Comparison of ENCODE assay signal across 21 cellular contexts in the genomic region with DNA sequence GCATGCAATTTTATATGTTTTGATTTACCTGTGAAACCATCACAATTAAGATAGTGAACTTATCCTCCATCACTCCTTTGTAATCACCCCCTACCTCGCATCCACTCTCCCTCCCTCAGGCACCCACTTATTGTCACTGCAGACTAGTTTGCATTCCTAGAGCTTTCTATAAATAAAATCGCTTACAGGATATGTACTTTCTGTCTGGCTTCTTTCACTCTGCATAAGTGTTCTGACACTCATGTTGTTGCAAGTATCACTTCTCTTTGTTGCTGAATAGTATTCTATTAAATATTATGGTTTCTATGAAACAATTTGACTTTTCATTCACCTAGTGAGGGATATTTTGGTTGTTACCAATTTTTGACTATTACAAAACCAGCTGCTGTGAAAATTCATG.
DNase-seq lines count a peak whose midpoint lies in the region; ATAC-seq and TF ChIP-seq lines count a peak whose summit lies in the region.
"Had no signal": no experiment of that assay in that cellular context is flagged by ENCODE, and none has a peak within 500 bp of the region (broad histone marks: within the 10 kb centered on the region; RNA-seq: fewer than 3 reads in every experiment).

No MANE protein-coding gene starts in this region.

- H3K4me3 ChIP-seq in GM12864 (ENCODE audit: low read depth, low read length): no peak overlapping the region
- no peak overlapping the region for H3K4me3 ChIP-seq in suprapubic skin
- H3K4me3 ChIP-seq in prostate gland: no peak overlapping the region
- H3K4me3 ChIP-seq: GM23248, neural progenitor cell, thyroid gland had no signal

- TF ChIP-seq CTCF in GM12864 (IDR thresholded peaks at IDR 0.05; ENCODE audit: low read depth, low read length, missing control alignments) (no peak), suprapubic skin (IDR thresholded peaks at IDR 0.05) (no peak), prostate gland (IDR thresholded peaks at IDR 0.05) (no peak)

- H3K36me3 ChIP-seq in suprapubic skin (no peaks in the 10 kb centered on the region), prostate gland (no peaks in the 10 kb centered on the region)
- H3K36me3 ChIP-seq: neural progenitor cell, thyroid gland had no signal

- no peaks in the 10 kb centered on the region for H3K27me3 Mint-ChIP-seq in stimulated activated naive B cell treated with anti-CD40 and anti-IgM and Interleukin-4, amounts not matched to agents 10 μg/mL and 1 μg/mL and 100 μg/mL, for 72 hours
- H3K27me3 Mint-ChIP-seq: activated naive CD4-positive, alpha-beta T cell treated with anti-CD3 and anti-CD28 coated beads, Interleukin-2, amount 50 U/mL, for 24 hours; CD8-positive, alpha-beta memory T cell; T-helper 17 cell had no signal

- H3K4me1 ChIP-seq in suprapubic skin (no peaks in the 10 kb centered on the region), prostate gland (replicated peaks) (no peaks in the 10 kb centered on the region)
- H3K4me1 ChIP-seq: neural progenitor cell, thyroid gland had no signal

- H3K27ac ChIP-seq in suprapubic skin (no peak overlapping the region), prostate gland (no peak overlapping the region)
- H3K27ac ChIP-seq: GM23248, neural progenitor cell, thyroid gland had no signal

- peaks cover 22 to 36% of the 10 kb centered on the region in 2 donors for H3K9me3 Mint-ChIP-seq in stimulated activated naive B cell treated with anti-CD40 and anti-IgM and Interleukin-4, amounts not matched to agents 10 μg/mL and 1 μg/mL and 100 μg/mL, for 72 hours

- H3K36me3 Mint-ChIP-seq in stimulated activated naive B cell treated with anti-CD40 and anti-IgM and Interleukin-4, amounts not matched to agents 10 μg/mL and 1 μg/mL and 100 μg/mL, for 72 hours: peaks cover 55 to 74% of the 10 kb centered on the region in 2 donors

- peak; percentile 3 for DNase-seq in GM12864 (ENCODE audit: low read depth)
- no peak for DNase-seq in suprapubic skin (ENCODE audit: low spot score in 2 of 2)
- DNase-seq in stimulated activated naive B cell treated with anti-CD40 and anti-IgM and Interleukin-4, amounts not matched to agents 10 μg/mL and 1 μg/mL and 100 μg/mL, for 72 hours: no peak
- DNase-seq in prostate gland (ENCODE audit: low spot score): no peak
- DNase-seq in T-helper 1 cell: no peak
- DNase-seq: activated CD4-positive, CD25-positive, alpha-beta regulatory T cell treated with anti-CD3 and anti-CD28 coated beads, Interleukin-2, amount 50 U/mL, for 72 hours; CD8-positive, alpha-beta memory T cell; dermis blood vessel endothelial cell; GM23248; NCI-H2107; NCI-H748 treated with DMSO at 0.1 percent for 48 hours; RPMI8226; T-helper 17 cell; thyroid gland had no signal

- WGBS in suprapubic skin: 89% methylated on average over 2 of the region's 2 CpGs
- WGBS in prostate gland: 95% methylated on average over 2 of the region's 2 CpGs

- peaks cover 8 to 28% of the 10 kb centered on the region in 2 donors for H3K4me1 Mint-ChIP-seq in stimulated activated naive B cell treated with anti-CD40 and anti-IgM and Interleukin-4, amounts not matched to agents 10 μg/mL and 1 μg/mL and 100 μg/mL, for 72 hours
- H3K4me1 Mint-ChIP-seq: brain, neural progenitor cell, T-helper 17 cell had no signal

- TF ChIP-seq EP300 in suprapubic skin (IDR thresholded peaks at IDR 0.05): no peak

- ATAC-seq in GM18909 (IDR thresholded peaks at IDR 0.05; ENCODE audit: poor library complexity, unreplicated experiment) (peak; percentile 50), GM21619 (IDR thresholded peaks at IDR 0.05; ENCODE audit: unreplicated experiment) (peak; percentile 64), HG03159 (IDR thresholded peaks at IDR 0.05; ENCODE audit: unreplicated experiment) (peak; percentile 66)
- ATAC-seq in stimulated activated naive B cell treated with anti-CD40 and anti-IgM and Interleukin-4, amounts not matched to agents 10 μg/mL and 1 μg/mL and 100 μg/mL, for 72 hours (replicated peaks): no peak
- ATAC-seq: esophagus mucosa, T-helper 17 cell had no signal

- intact Hi-C loops in prostate gland (cut with DNase I): no loop called here

- H3K9me3 ChIP-seq in suprapubic skin: peaks cover 4% of the 10 kb centered on the region
- no peaks in the 10 kb centered on the region for H3K9me3 ChIP-seq in prostate gland
- H3K9me3 ChIP-seq: thyroid gland had no signal

- H3K27ac Mint-ChIP-seq in stimulated activated naive B cell treated with anti-CD40 and anti-IgM and Interleukin-4, amounts not matched to agents 10 μg/mL and 1 μg/mL and 100 μg/mL, for 72 hours: no peak overlapping the region
- H3K27ac Mint-ChIP-seq: activated naive CD4-positive, alpha-beta T cell treated with anti-CD3 and anti-CD28 coated beads, Interleukin-2, amount 50 U/mL, for 24 hours; brain; neural progenitor cell; T-helper 17 cell had no signal

- TF ChIP-seq POLR2A in suprapubic skin (IDR thresholded peaks at IDR 0.05): no peak
- TF ChIP-seq POLR2A in prostate gland (IDR thresholded peaks at IDR 0.05): no peak

- H3K27me3 ChIP-seq in suprapubic skin (no peaks in the 10 kb centered on the region), prostate gland (replicated peaks; ENCODE audit: insufficient read depth) (no peaks in the 10 kb centered on the region)
- H3K27me3 ChIP-seq: neural progenitor cell, thyroid gland had no signal

- no peak overlapping the region for H3K4me3 Mint-ChIP-seq in stimulated activated naive B cell treated with anti-CD40 and anti-IgM and Interleukin-4, amounts not matched to agents 10 μg/mL and 1 μg/mL and 100 μg/mL, for 72 hours
- H3K4me3 Mint-ChIP-seq: activated naive CD4-positive, alpha-beta T cell treated with anti-CD3 and anti-CD28 coated beads, Interleukin-2, amount 50 U/mL, for 24 hours; brain; CD8-positive, alpha-beta memory T cell; neural progenitor cell; T-helper 17 cell had no signal

Comparison
In these comparisons a context has a peak if more than half of its experiments do, and no peak if none do; other contexts are left out.
1. ATAC-seq: peak in GM18909 (single experiment), GM21619 (single experiment) and HG03159 (single experiment); none in stimulated activated naive B cell treated with anti-CD40 and anti-IgM and Interleukin-4, amounts not matched to agents 10 μg/mL and 1 μg/mL and 100 μg/mL, for 72 hours (0 of 2).